Comparison of ENCODE assay signal across 7 cellular contexts in genomic region chr10:119452396-119452795, GRCh38.
"Had no signal": no experiment of that assay in that cellular context is flagged by ENCODE, and none has a peak within 500 bp of the region (broad histone marks: within the 10 kb centered on the region; RNA-seq: fewer than 3 reads in every experiment).

No MANE protein-coding gene starts in this region.

- H3K4me3 ChIP-seq: GM23338 had no signal

- DNase-seq: H9, HCEC 1CT, KBM-7 had no signal

- H3K27ac Mint-ChIP-seq: GM23338, IgD-negative memory B cell had no signal

- H3K4me3 Mint-ChIP-seq: GM23338, H9, IgD-negative memory B cell had no signal

- H3K27ac ChIP-seq: HL-60 had no signal

- H3K9me3 Mint-ChIP-seq: GM23338, H9, IgD-negative memory B cell had no signal

- ATAC-seq: GM23338, HepG2 had no signal
